13 cellular contexts compared by ENCODE assay signal in the genomic region with DNA sequence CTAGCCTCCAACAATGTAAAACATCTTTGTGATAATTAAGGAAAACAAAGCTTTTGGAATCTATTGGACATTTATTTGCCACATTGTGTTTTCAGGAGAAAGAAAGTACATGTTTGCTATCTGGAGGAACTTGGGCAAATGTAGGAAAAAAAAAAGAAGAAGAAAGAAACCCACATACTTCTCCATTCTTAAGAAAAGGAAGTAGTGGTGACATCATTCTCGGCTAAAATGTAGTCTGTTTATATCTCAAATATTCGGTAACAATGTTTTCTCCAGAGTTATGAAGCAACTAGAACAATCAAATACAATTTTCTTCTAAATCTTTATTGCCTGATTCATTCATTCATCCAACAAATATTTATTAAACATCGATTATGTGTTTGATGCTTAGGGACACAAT. TPM values are rescaled to one million over a fixed set of nuclear protein-coding genes. Genes with fewer than 3 reads are reported as not detected.
A peak's percentile ranks its signal among the peaks of the same experiment; 100 is the strongest.
DNase-seq lines count a peak whose midpoint lies in the region; ATAC-seq, FAIRE-seq and TF ChIP-seq lines count a peak whose summit lies in the region.
"Had no signal": no experiment of that assay in that cellular context is flagged by ENCODE, and none has a peak within 500 bp of the region (broad histone marks: within the 10 kb centered on the region; RNA-seq: fewer than 3 reads in every experiment).

No MANE protein-coding gene starts in this region.

- no peak for TF ChIP-seq POLR2A in Peyer's patch (IDR thresholded peaks at IDR 0.05)

- peak; percentile 43 for FAIRE-seq in endometrium (lab: Jason Lieb, UNC)

- H3K36me3 ChIP-seq in Peyer's patch: no peaks in the 10 kb centered on the region
- H3K36me3 ChIP-seq in heart right ventricle: no peaks in the 10 kb centered on the region

- peak overlapping the region; percentile 93 for H3K27ac Mint-ChIP-seq in activated T-cell treated with anti-CD3 and anti-CD28 coated beads, Interleukin-2, amount 50 U/mL, for 24 hours
- peak overlapping the region; percentile 83 for H3K27ac Mint-ChIP-seq in stimulated activated naive B cell treated with anti-CD40 and anti-IgM and Interleukin-4, amounts not matched to agents 10 μg/mL and 1 μg/mL and 100 μg/mL, for 72 hours

- H3K4me3 ChIP-seq in Peyer's patch (no peak overlapping the region), heart right ventricle (peak overlapping the region in 1 of 10 donors; percentile 89)

- H3K27me3 Mint-ChIP-seq in activated T-cell treated with anti-CD3 and anti-CD28 coated beads, Interleukin-2, amount 50 U/mL, for 24 hours: no peaks in the 10 kb centered on the region
- H3K27me3 Mint-ChIP-seq in stimulated activated naive B cell treated with anti-CD40 and anti-IgM and Interleukin-4, amounts not matched to agents 10 μg/mL and 1 μg/mL and 100 μg/mL, for 72 hours: no peaks in the 10 kb centered on the region

- H3K27ac ChIP-seq in Peyer's patch: peak overlapping the region; percentile 99 to 100 (median 100)
- peak overlapping the region in 4 of 10 donors; percentile 96 to 100 (median 99) for H3K27ac ChIP-seq in heart right ventricle

- peaks cover 2% of the 10 kb centered on the region for H3K9me3 Mint-ChIP-seq in activated T-cell treated with anti-CD3 and anti-CD28 coated beads, Interleukin-2, amount 50 U/mL, for 24 hours
- no peaks in the 10 kb centered on the region for H3K9me3 Mint-ChIP-seq in stimulated activated naive B cell treated with anti-CD40 and anti-IgM and Interleukin-4, amounts not matched to agents 10 μg/mL and 1 μg/mL and 100 μg/mL, for 72 hours

- no peak for DNase-seq in activated T-cell treated with anti-CD3 and anti-CD28 coated beads, Interleukin-2, amount 50 U/mL, for 24 hours
- DNase-seq in activated T-cell treated with anti-CD3 and anti-CD28 coated beads, Interleukin-2, amount 50 U/mL, for 1 hour: no peak
- no peak for DNase-seq in Peyer's patch
- no peak for DNase-seq in stimulated activated naive B cell treated with anti-CD40 and anti-IgM and Interleukin-4, amounts not matched to agents 10 μg/mL and 1 μg/mL and 100 μg/mL, for 72 hours
- no peak for DNase-seq in heart right ventricle
- DNase-seq: activated CD8-positive, alpha-beta memory T cell treated with anti-CD3 and anti-CD28 coated beads, Interleukin-2, amount 50 U/mL, for 48 hours; NCI-H1436 treated with DMSO at 0.1 percent for 48 hours; right cardiac atrium; RPMI8226; stimulated activated CD8-positive, alpha-beta memory T cell treated with anti-CD3 and anti-CD28 coated beads, Interleukin-4, amount 100 ng/mL, for 48 hours had no signal

- no peak for ATAC-seq in stimulated activated naive B cell treated with anti-CD40 and anti-IgM and Interleukin-4, amounts not matched to agents 10 μg/mL and 1 μg/mL and 100 μg/mL, for 72 hours (replicated peaks)
- ATAC-seq in GM18517 (IDR thresholded peaks at IDR 0.05; ENCODE audit: unreplicated experiment): no peak
- no peak for ATAC-seq in GM18909 (IDR thresholded peaks at IDR 0.05; ENCODE audit: poor library complexity, unreplicated experiment)
- no peak for ATAC-seq in heart right ventricle
- ATAC-seq: right cardiac atrium had no signal

- H3K9me3 ChIP-seq in Peyer's patch (no peaks in the 10 kb centered on the region), heart right ventricle (no peaks in the 10 kb centered on the region)

- H3K36me3 Mint-ChIP-seq in activated T-cell treated with anti-CD3 and anti-CD28 coated beads, Interleukin-2, amount 50 U/mL, for 24 hours (ENCODE audit: low read depth): peaks cover 19% of the 10 kb centered on the region
- peaks cover 5 to 12% of the 10 kb centered on the region in 2 donors for H3K36me3 Mint-ChIP-seq in stimulated activated naive B cell treated with anti-CD40 and anti-IgM and Interleukin-4, amounts not matched to agents 10 μg/mL and 1 μg/mL and 100 μg/mL, for 72 hours

- 66 to 74% methylated on average over 3 of the region's 3 CpGs for WGBS in heart right ventricle, 2 donors

- intact Hi-C loops in heart right ventricle (cut with DNase I): loop anchor here in 5 of 10 donors (10.0 kb wide), 5 partner anchors 89 to 319 kb away; no protein-coding TSS in a partner anchor

- peaks cover 60% of the 10 kb centered on the region for H3K4me1 Mint-ChIP-seq in activated T-cell treated with anti-CD3 and anti-CD28 coated beads, Interleukin-2, amount 50 U/mL, for 24 hours (ENCODE audit: low read depth)
- H3K4me1 Mint-ChIP-seq in stimulated activated naive B cell treated with anti-CD40 and anti-IgM and Interleukin-4, amounts not matched to agents 10 μg/mL and 1 μg/mL and 100 μg/mL, for 72 hours: peaks cover 42 to 68% of the 10 kb centered on the region in 2 donors

- H3K27me3 ChIP-seq in Peyer's patch (no peaks in the 10 kb centered on the region), heart right ventricle (no peaks in the 10 kb centered on the region)

- peaks cover 0 to 24% (median 9%) of the 10 kb centered on the region in 4 donors for H3K4me1 ChIP-seq in Peyer's patch
- H3K4me1 ChIP-seq in heart right ventricle: peaks cover 2 to 59% (median 28%) of the 10 kb centered on the region in 9 donors

- H3K4me3 Mint-ChIP-seq in activated T-cell treated with anti-CD3 and anti-CD28 coated beads, Interleukin-2, amount 50 U/mL, for 24 hours: peak overlapping the region; percentile 85
- peak overlapping the region; percentile 76 to 97 for H3K4me3 Mint-ChIP-seq in stimulated activated naive B cell treated with anti-CD40 and anti-IgM and Interleukin-4, amounts not matched to agents 10 μg/mL and 1 μg/mL and 100 μg/mL, for 72 hours

- no peak for TF ChIP-seq CTCF in Peyer's patch (IDR thresholded peaks at IDR 0.05)
- no peak for TF ChIP-seq CTCF in heart right ventricle (IDR thresholded peaks at IDR 0.05)

RNA-seq across cellular contexts. Expression of gene TGFBR2, which starts 2.3 kb away (rescaled TPM):
- total RNA-seq in Peyer's patch (100 to 1,000 TPM in 2 of 4 donors, 10 to 100 TPM in 2; 51.8 to 127 (median 105) TPM), heart right ventricle (100 to 1,000 TPM in 5 of 10 donors, 10 to 100 TPM in 5; 71.1 to 197 (median 92.1) TPM)
- 10 to 100 TPM; 14.6 to 81.4 TPM for polyA plus RNA-seq in heart right ventricle
